In the genomic region with DNA sequence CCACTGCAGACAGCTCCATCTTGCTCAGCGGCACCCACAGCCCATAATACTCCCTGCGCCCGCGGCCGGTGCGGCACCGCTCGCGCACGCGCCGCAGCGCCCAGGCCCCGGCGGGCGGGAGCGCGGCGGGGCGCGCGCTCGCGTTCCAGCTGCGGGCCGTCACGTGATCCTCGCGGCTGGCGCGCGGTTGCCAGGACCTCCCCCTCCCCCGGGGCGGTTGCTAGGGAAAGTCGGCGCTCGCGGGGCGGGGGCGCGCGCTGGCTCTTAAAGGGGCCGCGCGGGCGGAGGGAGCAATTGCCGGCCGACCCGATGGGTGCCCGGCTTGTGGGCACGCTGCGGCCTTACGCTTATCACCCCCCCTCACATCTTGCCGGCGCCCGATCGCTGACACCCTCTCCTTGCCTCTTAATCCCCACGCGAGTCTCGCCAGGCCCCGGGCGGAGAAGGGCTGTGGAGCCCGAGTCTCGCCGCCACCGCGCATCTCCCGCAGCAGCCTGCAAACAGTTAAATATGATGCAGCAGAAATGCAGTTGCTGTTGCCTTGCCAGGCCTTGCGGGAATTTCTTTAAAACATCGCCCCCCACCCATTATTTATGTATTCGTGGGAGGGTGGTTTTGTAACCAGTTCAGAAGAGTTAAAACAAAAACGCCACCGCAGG, we compare ENCODE assay signal across 8 cellular contexts. TPM values are rescaled to one million over a fixed set of nuclear protein-coding genes. Genes with fewer than 3 reads are reported as not detected.
DNase-seq lines count a peak whose midpoint lies in the region; ATAC-seq and TF ChIP-seq lines count a peak whose summit lies in the region.

A gene (minus strand): TSS at position 45 of the 659 bp plus-strand sequence. CDS start 26 bp downstream, at position 19.

- H3K36me3 ChIP-seq in right atrium auricular region, result peaks cover 24% of the 10 kb centered on the region
- H3K36me3 ChIP-seq in urinary bladder (ENCODE audit: insufficient read depth), result no peaks in the 10 kb centered on the region

- peak within 1 kb of the TSS; percentile 91 for H3K4me3 Mint-ChIP-seq in T-helper 2 cell treated with Interferon-gamma antibody and Interleukin-4, amounts not matched to agents 5 μg/mL and 100 μg/mL, for 36 hours

- peak; percentile 77 for TF ChIP-seq POLR2A in GM15510 (IDR thresholded peaks at IDR 0.05; ENCODE audit: borderline replicate concordance, extremely low read depth, insufficient read length)

- peaks cover 38% of the 10 kb centered on the region for H3K4me1 Mint-ChIP-seq in T-helper 2 cell treated with Interferon-gamma antibody and Interleukin-4, amounts not matched to agents 5 μg/mL and 100 μg/mL, for 36 hours (ENCODE audit: low read depth)

- no peaks in the 10 kb centered on the region for H3K9me3 Mint-ChIP-seq in T-helper 2 cell treated with Interferon-gamma antibody and Interleukin-4, amounts not matched to agents 5 μg/mL and 100 μg/mL, for 36 hours

- TF ChIP-seq CTCF in right atrium auricular region (IDR thresholded peaks at IDR 0.05), result no peak

- no peaks in the 10 kb centered on the region for H3K9me3 ChIP-seq in right atrium auricular region

- H3K27me3 Mint-ChIP-seq in T-helper 2 cell treated with Interferon-gamma antibody and Interleukin-4, amounts not matched to agents 5 μg/mL and 100 μg/mL, for 36 hours (ENCODE audit: low read depth), result peaks cover 33% of the 10 kb centered on the region

- peaks cover 15% of the 10 kb centered on the region for H3K36me3 Mint-ChIP-seq in T-helper 2 cell treated with Interferon-gamma antibody and Interleukin-4, amounts not matched to agents 5 μg/mL and 100 μg/mL, for 36 hours (ENCODE audit: low read depth)

- under 1% methylated on average over 73 of the region's 73 CpGs for WGBS in urinary bladder

- peak; percentile 44 for ATAC-seq in HG02973 (IDR thresholded peaks at IDR 0.05; ENCODE audit: unreplicated experiment)

- H3K27ac Mint-ChIP-seq in T-helper 2 cell treated with Interferon-gamma antibody and Interleukin-4, amounts not matched to agents 5 μg/mL and 100 μg/mL, for 36 hours, result peak within 1 kb of the TSS; percentile 85

- H3K4me1 ChIP-seq in right atrium auricular region (peaks cover 0 to 39% of the 10 kb centered on the region in 2 donors), urinary bladder (ENCODE audit: insufficient read depth) (no peaks in the 10 kb centered on the region)

- H3K4me3 ChIP-seq in right atrium auricular region (peak within 1 kb of the TSS; percentile 64 to 79), urinary bladder (ENCODE audit: low read depth, low read length) (peak within 1 kb of the TSS; percentile 79)

- H3K27me3 ChIP-seq in right atrium auricular region, result no peaks in the 10 kb centered on the region

- H3K27ac ChIP-seq in right atrium auricular region, result peak within 1 kb of the TSS; percentile 98 to 99
- peak within 1 kb of the TSS; percentile 96 for H3K27ac ChIP-seq in urinary bladder (ENCODE audit: low read depth)

- DNase-seq in NCI-H2029 treated with DMSO at 0.1 percent for 48 hours (lab: John Stamatoyannopoulos, UW), result peak; percentile 67
- DNase-seq in T-helper 2 cell treated with Interferon-gamma antibody and Interleukin-4, amounts not matched to agents 5 μg/mL and 100 μg/mL, for 36 hours (ENCODE audit: low spot score), result peak; percentile 94
- peak; percentile 63 to 96 (median 92) for DNase-seq in anterior cingulate cortex (lab: John Stamatoyannopoulos, UW)
- DNase-seq in right atrium auricular region (ENCODE audit: low spot score), result peak; percentile 93
- peak; percentile 65 for DNase-seq in pulmonary artery endothelial cell (ENCODE audit: low read depth, low spot score)

RNA-seq across cellular contexts. Expression of the gene that starts here (rescaled TPM):
- total RNA-seq in right atrium auricular region (10 to 100 TPM; 28.0 to 57.0 TPM), pulmonary artery endothelial cell (42.1 and 46.1 TPM in 2 replicates), urinary bladder (43.1 TPM)
- polyA plus RNA-seq in urinary bladder, result 82.0 TPM

Comparison
In these comparisons a context has a peak if more than half of its experiments do, and no peak if none do; other contexts are left out.
1. Peak in every context shown above with its lines: DNase-seq, ATAC-seq, H3K4me3 ChIP-seq and H3K27ac ChIP-seq.